ENCODE assay signal across 13 cellular contexts in genomic region chrX:44913656-44914531, GRCh38. TPM values are rescaled to one million over a fixed set of nuclear protein-coding genes. Genes with fewer than 3 reads are reported as not detected.
A peak's percentile ranks its signal among the peaks of the same experiment; 100 is the strongest.
DNase-seq lines count a peak whose midpoint lies in the region; ATAC-seq, FAIRE-seq and TF ChIP-seq lines count a peak whose summit lies in the region.
"Had no signal": no experiment of that assay in that cellular context is flagged by ENCODE, and none has a peak within 500 bp of the region (broad histone marks: within the 10 kb centered on the region; RNA-seq: fewer than 3 reads in every experiment).

No MANE protein-coding gene starts in this region.

- intact Hi-C loops in HepG2 (cut with micrococcal nuclease; ENCODE audit: unreplicated experiment), result no loop called here
- intact Hi-C loops in tibial artery (cut with DNase I; ENCODE audit: low total_unique reads), result no loop called here

- H3K9me3 ChIP-seq in HepG2 (ENCODE audit: low read length) (no peaks in the 10 kb centered on the region), tibial artery (no peaks in the 10 kb centered on the region)
- H3K9me3 ChIP-seq: Peyer's patch had no signal

- H4K20me1 ChIP-seq in HepG2 (ENCODE audit: insufficient read depth, low read length), result no peaks in the 10 kb centered on the region

- H3K36me3 ChIP-seq in HepG2 (replicated peaks in 1 of 2; ENCODE audit: control insufficient read depth in 1 of 2, insufficient read depth in 2 of 2, low read length in 2 of 2) (no peaks in the 10 kb centered on the region), tibial artery (no peaks in the 10 kb centered on the region)
- H3K36me3 ChIP-seq: Peyer's patch had no signal

- no peak overlapping the region for H2AFZ ChIP-seq in HepG2 (ENCODE audit: low read length)
- H2AFZ ChIP-seq: neural progenitor cell had no signal

- peak overlapping the region; percentile 67 for H3K9ac ChIP-seq in HepG2 (ENCODE audit: insufficient read depth, low read depth, low read length)
- H3K9ac ChIP-seq: neural progenitor cell had no signal

- CTCF ChIA-PET in HepG2 (lab: Yijun Ruan, JAX; ENCODE audit: low intra/inter-chr PET ratio, low total read pairs), result no interaction called here

- H3K27me3 ChIP-seq in HepG2 (ENCODE audit: control insufficient read depth in 1 of 2, insufficient read depth in 2 of 2, low read length in 2 of 2), result no peaks in the 10 kb centered on the region
- H3K27me3 ChIP-seq in tibial artery, result no peaks in the 10 kb centered on the region
- H3K27me3 ChIP-seq: neural progenitor cell, Peyer's patch had no signal

- H3K79me2 ChIP-seq in HepG2 (ENCODE audit: insufficient read depth, low read length), result peaks cover 69% of the 10 kb centered on the region

- no peak for TF ChIP-seq EP300 in HepG2 (IDR thresholded peaks at IDR 0.05; ENCODE audit: low read depth in 2 of 2, low read length in 2 of 2)
- TF ChIP-seq EP300 in HepG2 (CRISPR knock-in tag; IDR thresholded peaks at IDR 0.05; ENCODE audit: borderline replicate concordance), result no peak

- WGBS in HepG2 (ENCODE audit: low lambda C conversion rate), result 45% methylated on average over 9 of the region's 9 CpGs

- TF ChIP-seq POLR2A in HepG2 (IDR thresholded peaks at IDR 0.05; ENCODE audit: insufficient read depth in 1 of 2, low read depth in 2 of 2, low read length in 2 of 2), result no peak

- TF ChIP-seq CTCF in HepG2 (CRISPR knock-in tag; IDR thresholded peaks at IDR 0.05) (no peak), tibial artery (IDR thresholded peaks at IDR 0.05) (no peak)

- H3K4me3 ChIP-seq in HepG2 (replicated peaks in 1 of 3; ENCODE audit: insufficient read depth in 1 of 3, low read depth in 2 of 3, low read length in 3 of 3) (peak overlapping the region in 2 of 3 experiments; percentile 48 to 55; a peak in 3 of 6 replicates), tibial artery (no peak overlapping the region)
- H3K4me3 ChIP-seq: neural progenitor cell, Peyer's patch had no signal

- H3K4me2 ChIP-seq in HepG2 (ENCODE audit: low read depth, low read length), result peak overlapping the region; percentile 73
- H3K4me2 ChIP-seq: neural progenitor cell had no signal

- peaks cover 76% of the 10 kb centered on the region for H3K4me1 ChIP-seq in HepG2 (ENCODE audit: insufficient read depth, low read length)
- peaks cover 0 to 24% (median 10%) of the 10 kb centered on the region in 4 donors for H3K4me1 ChIP-seq in tibial artery
- H3K4me1 ChIP-seq: neural progenitor cell had no signal

- DNase-seq in HepG2 (ENCODE audit: low spot score) (no peak), T1000 (lab: John Stamatoyannopoulos, UW) (no peak), iPS-NIHi7 (ENCODE audit: extremely low spot score) (no peak), NCI-H2107 treated with DMSO at 0.1 percent for 48 hours (lab: John Stamatoyannopoulos, UW; ENCODE audit: unreplicated experiment) (no peak), tibial artery (no peak)
- DNase-seq: islet precursor cell; Peyer's patch; stimulated activated naive CD4-positive, alpha-beta T cell treated with Interleukin-2 at 50 U/mL for 16 hours had no signal

- FAIRE-seq in HepG2 (lab: Jason Lieb, UNC), result no peak

- POLR2A ChIA-PET in HepG2 (lab: Yijun Ruan, JAX), result interaction anchor here (1.1 to 2.2 kb wide), 4 partner anchors 9 to 41 kb away, joined by 3 to 13 read pairs (median 6); partner anchors contain the start of gene KDM6A

- peak; percentile 34 for ATAC-seq in GM18508 (IDR thresholded peaks at IDR 0.05; ENCODE audit: insufficient read depth, unreplicated experiment)
- ATAC-seq in GM21390 (IDR thresholded peaks at IDR 0.05; ENCODE audit: unreplicated experiment), result peak; percentile 13
- peak; percentile 71 for ATAC-seq in HG03354 (IDR thresholded peaks at IDR 0.05; ENCODE audit: poor library complexity, severe bottlenecking, unreplicated experiment)
- peak; percentile 41 for ATAC-seq in HepG2
- ATAC-seq: HCT116 had no signal

- TSS peak; percentile 53 for BruUV-seq in HepG2 (replicated peaks; lab: Mats Ljungman, UMichigan)

- in situ Hi-C loops in HepG2 (cut with HindIII; ENCODE audit: extremely low pct_ligation_motif_present, low pct_unique_long_range_greater_than_20kb), result no loop called here

- TF ChIP-seq RAD21 in HepG2 (CRISPR knock-in tag; IDR thresholded peaks at IDR 0.05), result no peak

- H3K27ac ChIP-seq in HepG2 (ENCODE audit: extremely low read length, insufficient read depth, low read length) (peak overlapping the region; percentile 87), tibial artery (no peak overlapping the region)
- H3K27ac ChIP-seq: neural progenitor cell, Peyer's patch had no signal

TF ChIP-seq in HepG2, 621 proteins besides CTCF, POLR2A, EP300 and RAD21:
- TF ChIP-seq, protein P1, sequence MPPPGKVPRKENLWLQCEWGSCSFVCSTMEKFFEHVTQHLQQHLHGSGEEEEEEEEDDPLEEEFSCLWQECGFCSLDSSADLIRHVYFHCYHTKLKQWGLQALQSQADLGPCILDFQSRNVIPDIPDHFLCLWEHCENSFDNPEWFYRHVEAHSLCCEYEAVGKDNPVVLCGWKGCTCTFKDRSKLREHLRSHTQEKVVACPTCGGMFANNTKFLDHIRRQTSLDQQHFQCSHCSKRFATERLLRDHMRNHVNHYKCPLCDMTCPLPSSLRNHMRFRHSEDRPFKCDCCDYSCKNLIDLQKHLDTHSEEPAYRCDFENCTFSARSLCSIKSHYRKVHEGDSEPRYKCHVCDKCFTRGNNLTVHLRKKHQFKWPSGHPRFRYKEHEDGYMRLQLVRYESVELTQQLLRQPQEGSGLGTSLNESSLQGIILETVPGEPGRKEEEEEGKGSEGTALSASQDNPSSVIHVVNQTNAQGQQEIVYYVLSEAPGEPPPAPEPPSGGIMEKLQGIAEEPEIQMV (CRISPR knock-in tag; IDR thresholded peaks at IDR 0.05; ENCODE audit: low read depth), result no peak
- TF ChIP-seq ONECUT2 (CRISPR knock-in tag; IDR thresholded peaks at IDR 0.05), result peak; percentile 55; the same call in 1 of the 2 replicates

RNA-seq across cellular contexts. Expression of gene KDM6A, which starts 40.9 kb away (rescaled TPM):
- total RNA-seq in HepG2 (2016; rRNA removed; fragmentation: Illumina TruSeq; extraction: Trizol), result 18.2 and 23.1 TPM in 2 replicates
- total RNA-seq in HepG2 (2016; cell fraction: cytosol; rRNA removed; fragmentation: Illumina TruSeq; extraction: Trizol; ENCODE audit: low read depth), result 2.7 and 3.0 TPM in 2 replicates
- 17.0 and 20.8 TPM in 2 replicates for total RNA-seq in HepG2 (2016; cell fraction: insoluble cytoplasmic fraction; rRNA removed; fragmentation: Illumina TruSeq; extraction: Trizol)
- total RNA-seq in HepG2 (2016; cell fraction: membrane; rRNA removed; fragmentation: Illumina TruSeq; extraction: Trizol), result 7.9 and 9.7 TPM in 2 replicates
- 37.4 and 39.2 TPM in 2 replicates for total RNA-seq in HepG2 (2016; cell fraction: nucleus; rRNA removed; fragmentation: Illumina TruSeq; extraction: Trizol)
- 15.7 and 16.7 TPM in 2 replicates for polyA plus RNA-seq in HepG2 (2011; rRNA removed)
- polyA plus RNA-seq in HepG2 (2011; cell fraction: cytosol; rRNA removed), result 9.4 and 11.1 TPM in 2 replicates
- polyA plus RNA-seq in HepG2 (2011; cell fraction: nucleus; rRNA removed), result 22.0 and 22.7 TPM in 2 replicates
- polyA plus RNA-seq in HepG2 (2012), result 15.3 and 16.9 TPM in 2 replicates
- polyA plus RNA-seq in HepG2 (2016; cell fraction: cytosol; fragmentation: Illumina TruSeq; extraction: Trizol; ENCODE audit: low read depth), result 0.28 and 0.36 TPM in 2 replicates
- polyA plus RNA-seq in HepG2 (2016; cell fraction: insoluble cytoplasmic fraction; fragmentation: Illumina TruSeq; extraction: Trizol; ENCODE audit: low read depth), result 14.5 and 16.0 TPM in 2 replicates
- 2.1 and 2.9 TPM in 2 replicates for polyA plus RNA-seq in HepG2 (2016; cell fraction: membrane; fragmentation: Illumina TruSeq; extraction: Trizol; ENCODE audit: low read depth)
- polyA plus RNA-seq in HepG2 (2016; cell fraction: nucleus; fragmentation: Illumina TruSeq; extraction: Trizol; ENCODE audit: insufficient read depth, low read depth), result 34.7 and 43.7 TPM in 2 replicates
- 37.7 and 71.1 TPM in 2 replicates for polyA minus RNA-seq in HepG2 (2011; rRNA and poly(A)+ RNA removed; ENCODE audit: low replicate concordance)
- polyA minus RNA-seq in HepG2 (2011; cell fraction: cytosol; rRNA and poly(A)+ RNA removed), result 13.8 and 17.6 TPM in 2 replicates
- 81.7 and 86.5 TPM in 2 replicates for polyA minus RNA-seq in HepG2 (2011; cell fraction: nucleus; rRNA and poly(A)+ RNA removed)

Comparison
In these comparisons a context has a peak if more than half of its experiments do, and no peak if none do; other contexts are left out.
1. ATAC-seq: peak in every context shown above with its lines; median percentile 71 in HG03354; 41 in HepG2; 34 in GM18508; 13 in GM21390.
2. H3K4me3 ChIP-seq: peak in HepG2 (2 of 3); none in tibial artery (0 of 2).